Comparison of ENCODE assay signal across 18 cellular contexts in the genomic region with DNA sequence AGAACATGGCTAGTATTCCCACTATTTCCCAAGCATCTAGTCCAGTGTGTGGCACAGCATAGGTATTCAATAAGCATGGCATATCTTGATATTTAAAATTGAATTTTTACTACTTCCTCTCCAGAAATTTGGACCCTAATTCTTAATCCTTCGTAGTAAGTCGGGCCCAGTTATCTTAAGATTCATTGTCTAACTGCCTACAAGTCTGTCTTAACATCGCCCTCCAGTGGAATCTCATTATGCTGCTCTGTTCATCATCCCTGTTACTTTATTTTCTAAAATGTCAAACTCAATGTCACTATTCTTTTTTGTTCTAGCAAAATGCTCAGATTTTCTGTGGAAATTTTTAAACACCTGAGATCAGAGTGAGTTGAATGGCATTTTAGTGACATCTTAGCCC.
A peak's percentile ranks its signal among the peaks of the same experiment; 100 is the strongest.
DNase-seq lines count a peak whose midpoint lies in the region; ATAC-seq and TF ChIP-seq lines count a peak whose summit lies in the region.
"Had no signal": no experiment of that assay in that cellular context is flagged by ENCODE, and none has a peak within 500 bp of the region (broad histone marks: within the 10 kb centered on the region; RNA-seq: fewer than 3 reads in every experiment).

No MANE protein-coding gene starts in this region.

- intact Hi-C loops in A673 (cut with micrococcal nuclease; ENCODE audit: unreplicated experiment) = no loop called here
- intact Hi-C loops in esophagus muscularis mucosa (cut with DNase I) = no loop called here
- intact Hi-C loops in heart left ventricle (cut with DNase I) = no loop called here

- no peak overlapping the region for H3K27ac ChIP-seq in A673 (ENCODE audit: low read depth, low read length, poor library complexity, severe bottlenecking)
- no peak overlapping the region for H3K27ac ChIP-seq in RWPE2 (ENCODE audit: poor library complexity, severe bottlenecking)
- H3K27ac ChIP-seq in esophagus muscularis mucosa (replicated peaks in 1 of 4) = no peak overlapping the region
- no peak overlapping the region for H3K27ac ChIP-seq in heart left ventricle
- H3K27ac ChIP-seq: gastrocnemius medialis had no signal

- H3K9me3 ChIP-seq in A673 (ENCODE audit: low read depth, low read length, poor library complexity, severe bottlenecking) (no peaks in the 10 kb centered on the region), RWPE2 (ENCODE audit: severe bottlenecking) (no peaks in the 10 kb centered on the region), esophagus muscularis mucosa (no peaks in the 10 kb centered on the region), heart left ventricle (no peaks in the 10 kb centered on the region)
- H3K9me3 ChIP-seq: gastrocnemius medialis had no signal

- ATAC-seq in RWPE2 (ENCODE audit: low read depth) (no peak), heart left ventricle (no peak), HG02763 (IDR thresholded peaks at IDR 0.05; ENCODE audit: unreplicated experiment) (no peak), GM21529 (IDR thresholded peaks at IDR 0.05; ENCODE audit: unreplicated experiment) (no peak)
- ATAC-seq: gastrocnemius medialis; Right ventricle myocardium inferior; stimulated activated memory B cell treated with anti-CD40 and anti-IgM and Interleukin-4, amounts not matched to agents 10 μg/mL and 1 μg/mL and 100 μg/mL, for 72 hours had no signal

- H3K27me3 ChIP-seq in A673 (replicated peaks; ENCODE audit: insufficient read depth, low read depth, low read length, poor library complexity) (no peaks in the 10 kb centered on the region), RWPE2 (ENCODE audit: insufficient read depth, poor library complexity, severe bottlenecking) (no peaks in the 10 kb centered on the region), esophagus muscularis mucosa (no peaks in the 10 kb centered on the region), heart left ventricle (no peaks in the 10 kb centered on the region)
- H3K27me3 ChIP-seq: gastrocnemius medialis had no signal

- TF ChIP-seq CTCF in A673 (conservative IDR thresholded peaks at IDR 0.05; ENCODE audit: low read depth, low read length) (peak; percentile 47), RWPE2 (IDR thresholded peaks at IDR 0.05; ENCODE audit: poor library complexity, severe bottlenecking) (peak; percentile 6), esophagus muscularis mucosa (IDR thresholded peaks at IDR 0.05) (peak in 1 of 3 experiments; percentile 17), heart left ventricle (IDR thresholded peaks at IDR 0.05) (no peak)

- CTCF ChIA-PET in A673 (lab: Charles Lee) = interaction anchor here (0.6 kb wide), 1 partner anchor 16 kb away, joined by 3 read pairs; no protein-coding TSS in a partner anchor

- H3K4me3 ChIP-seq in A673 (ENCODE audit: low read depth, low read length, poor library complexity, severe bottlenecking) (no peak overlapping the region), RWPE2 (ENCODE audit: severe bottlenecking) (no peak overlapping the region), esophagus muscularis mucosa (no peak overlapping the region), heart left ventricle (no peak overlapping the region)
- H3K4me3 ChIP-seq: gastrocnemius medialis had no signal

- H3K4me1 ChIP-seq in A673 (ENCODE audit: insufficient read depth, low read length, poor library complexity, severe bottlenecking) = no peaks in the 10 kb centered on the region
- H3K4me1 ChIP-seq in RWPE2 (ENCODE audit: insufficient read depth, poor library complexity, severe bottlenecking) = no peaks in the 10 kb centered on the region
- no peaks in the 10 kb centered on the region for H3K4me1 ChIP-seq in esophagus muscularis mucosa
- H3K4me1 ChIP-seq in heart left ventricle = no peaks in the 10 kb centered on the region
- H3K4me1 ChIP-seq: gastrocnemius medialis had no signal

- no peak for TF ChIP-seq EP300 in esophagus muscularis mucosa (IDR thresholded peaks at IDR 0.05)

- H3K36me3 ChIP-seq in A673 (ENCODE audit: insufficient read depth, low read length, poor library complexity, severe bottlenecking) = no peaks in the 10 kb centered on the region
- no peaks in the 10 kb centered on the region for H3K36me3 ChIP-seq in RWPE2 (ENCODE audit: low read depth)
- H3K36me3 ChIP-seq in esophagus muscularis mucosa = no peaks in the 10 kb centered on the region
- no peaks in the 10 kb centered on the region for H3K36me3 ChIP-seq in heart left ventricle
- H3K36me3 ChIP-seq: gastrocnemius medialis had no signal

- DNase-seq in A673 (ENCODE audit: low spot score) (peak; percentile 20), HT-29 (ENCODE audit: low spot score) (peak; percentile 31), RWPE2 (ENCODE audit: low spot score) (no peak), kidney tubule cell (ENCODE audit: low spot score) (peak; percentile 13), esophagus muscularis mucosa (ENCODE audit: extremely low spot score) (no peak), heart left ventricle (no peak)
- DNase-seq: activated effector memory CD4-positive, alpha-beta T cell treated with anti-CD3 and anti-CD28 coated beads, Interleukin-2, amount 50 U/mL, for 16 hours; effector memory CD4-positive, alpha-beta T cell; gastrocnemius medialis; H7; islet precursor cell; NCI-H1048; NCI-H345; stimulated activated CD4-positive, alpha-beta T cell treated with anti-CD3 and anti-CD28 coated beads, Interleukin-4, amount 100 ng/mL, for 4 hours had no signal

- POLR2A ChIA-PET in A673 (lab: Charles Lee; ENCODE audit: low non-redundant PET) = interaction anchor here (0.6 kb wide), 1 partner anchor 334 kb away, joined by 3 read pairs; no protein-coding TSS in a partner anchor

- 31% methylated on average over 3 of the region's 3 CpGs for WGBS in esophagus muscularis mucosa
- WGBS in heart left ventricle, 4 donors = 30 to 48% (median 34%) methylated on average over 3 of the region's 3 CpGs

- TF ChIP-seq POLR2A in esophagus muscularis mucosa (IDR thresholded peaks at IDR 0.05; ENCODE audit: low read depth) (no peak), heart left ventricle (IDR thresholded peaks at IDR 0.05) (no peak)

- BruUV-seq in A673 (replicated peaks; lab: Mats Ljungman, UMichigan) = no TSS peak

Comparison
In these comparisons a context has a peak if more than half of its experiments do, and no peak if none do; other contexts are left out.
1. DNase-seq: peak in A673 (single experiment), HT-29 (single experiment) and kidney tubule cell (single experiment); none in RWPE2 (single experiment), esophagus muscularis mucosa (single experiment) and heart left ventricle (0 of 5).
2. CTCF ChIP-seq: peak in A673 (single experiment) and RWPE2 (single experiment); none in heart left ventricle (0 of 12).